ENCODE assay signal across 17 cellular contexts in genomic region chr10:116989439-116989838, GRCh38. TPM values are rescaled to one million over a fixed set of nuclear protein-coding genes. Genes with fewer than 3 reads are reported as not detected.
"Had no signal": no experiment of that assay in that cellular context is flagged by ENCODE, and none has a peak within 500 bp of the region (broad histone marks: within the 10 kb centered on the region; RNA-seq: fewer than 3 reads in every experiment).

No MANE protein-coding gene starts in this region.

- H3K36me3 ChIP-seq: colonic mucosa, gastroesophageal sphincter had no signal

- H3K4me3 ChIP-seq: colonic mucosa, gastroesophageal sphincter, lung, testis had no signal

- ATAC-seq: activated CD8-positive, alpha-beta memory T cell treated with anti-CD3 and anti-CD28 coated beads, Interleukin-2, amount 10 ng/mL, durations not matched to agents 7 days and 5 days; activated T-cell treated with anti-CD3 and anti-CD28 coated beads, Interleukin-2, amount 50 U/mL, for 4 hours; gastroesophageal sphincter; natural killer cell had no signal

- H3K9me3 ChIP-seq: colonic mucosa, gastroesophageal sphincter, testis had no signal

- H3K27me3 ChIP-seq: colonic mucosa, gastroesophageal sphincter, testis had no signal

- DNase-seq: activated CD4-positive, alpha-beta T cell treated with anti-CD3 and anti-CD28 coated beads, Interleukin-2, amount 50 U/mL, for 4 hours; activated CD4-positive, CD25-positive, alpha-beta regulatory T cell treated with anti-CD3 and anti-CD28 coated beads, Interleukin-2, amount 50 U/mL, for 72 hours; activated CD8-positive, alpha-beta memory T cell treated with anti-CD3 and anti-CD28 coated beads, Interleukin-2, amount 10 ng/mL, durations not matched to agents 7 days and 5 days; activated gamma-delta T cell; activated naive CD8-positive, alpha-beta T cell treated with anti-CD3 and anti-CD28 coated beads for 36 hours; activated T-cell treated with anti-CD3 and anti-CD28 coated beads, Interleukin-2, amount 50 U/mL, for 4 hours; anterior cingulate cortex; colonic mucosa; effector CD8-positive, alpha-beta T cell; hippocampal formation; natural killer cell; stimulated activated CD4-positive, alpha-beta T cell treated with anti-CD3 and anti-CD28 coated beads, Interleukin-12 subunit alpha, Interleukin-12 subunit beta, amount 100 ng/mL, for 4 hours; stimulated activated naive CD4-positive, alpha-beta T cell treated with Interleukin-2 at 50 U/mL for 16 hours; T-helper 2 cell; testis had no signal

- H3K27ac ChIP-seq: colonic mucosa, gastroesophageal sphincter, testis had no signal

- H3K4me1 ChIP-seq: colonic mucosa, gastroesophageal sphincter, testis had no signal

RNA-seq across cellular contexts. Expression of gene SHTN1, which starts 15.5 kb away (rescaled TPM):
- total RNA-seq: activated CD8-positive, alpha-beta memory T cell treated with anti-CD3 and anti-CD28 coated beads, Interleukin-2, amount 10 ng/mL, durations not matched to agents 7 days and 5 days had no signal
